In genomic region chr6:37258716-37259115, GRCh38 we compare ENCODE assay signal across 8 cellular contexts. TPM values are rescaled to one million over a fixed set of nuclear protein-coding genes. Genes with fewer than 3 reads are reported as not detected.
A peak's percentile ranks its signal among the peaks of the same experiment; 100 is the strongest.
DNase-seq lines count a peak whose midpoint lies in the region; ATAC-seq and TF ChIP-seq lines count a peak whose summit lies in the region.

No MANE protein-coding gene starts in this region.

- H3K27me3 Mint-ChIP-seq in activated CD8-positive, alpha-beta memory T cell treated with anti-CD3 and anti-CD28 coated beads, Interleukin-2, amount 10 ng/mL, durations not matched to agents 7 days and 5 days, result no peaks in the 10 kb centered on the region

- H3K4me3 ChIP-seq in ascending aorta (peak overlapping the region; percentile 89 to 90), left lung (peak overlapping the region; percentile 70 to 99), thymus (ENCODE audit: low read length) (peak overlapping the region; percentile 89)

- intact Hi-C loops in ascending aorta (cut with DNase I) (no loop called here), left lung (cut with DNase I) (no loop called here)

- H3K9me3 Mint-ChIP-seq in activated CD8-positive, alpha-beta memory T cell treated with anti-CD3 and anti-CD28 coated beads, Interleukin-2, amount 10 ng/mL, durations not matched to agents 7 days and 5 days (ENCODE audit: low read depth), result no peaks in the 10 kb centered on the region

- peaks cover 50% of the 10 kb centered on the region for H3K4me1 Mint-ChIP-seq in activated CD8-positive, alpha-beta memory T cell treated with anti-CD3 and anti-CD28 coated beads, Interleukin-2, amount 10 ng/mL, durations not matched to agents 7 days and 5 days

- ATAC-seq in activated CD8-positive, alpha-beta memory T cell treated with anti-CD3 and anti-CD28 coated beads, Interleukin-2, amount 10 ng/mL, durations not matched to agents 7 days and 5 days, result no peak
- no peak for ATAC-seq in left lung
- no peak for ATAC-seq in HG03378 (IDR thresholded peaks at IDR 0.05; ENCODE audit: unreplicated experiment)
- no peak for ATAC-seq in GM21717 (IDR thresholded peaks at IDR 0.05; ENCODE audit: unreplicated experiment)

- H3K27ac ChIP-seq in ascending aorta (peak overlapping the region; percentile 84 to 88), left lung (peak overlapping the region; percentile 87 to 89), thymus (ENCODE audit: low read depth) (peak overlapping the region; percentile 88)

- H3K36me3 Mint-ChIP-seq in activated CD8-positive, alpha-beta memory T cell treated with anti-CD3 and anti-CD28 coated beads, Interleukin-2, amount 10 ng/mL, durations not matched to agents 7 days and 5 days, result peaks cover 24% of the 10 kb centered on the region

- peak overlapping the region; percentile 82 for H3K4me3 Mint-ChIP-seq in activated CD8-positive, alpha-beta memory T cell treated with anti-CD3 and anti-CD28 coated beads, Interleukin-2, amount 10 ng/mL, durations not matched to agents 7 days and 5 days

- H3K4me1 ChIP-seq in ascending aorta (peaks cover 7 to 8% of the 10 kb centered on the region in 2 donors), left lung (peaks cover 6 to 39% of the 10 kb centered on the region in 2 donors), thymus (ENCODE audit: control insufficient read depth, insufficient read depth, low read length) (peaks cover 12% of the 10 kb centered on the region)

- no peaks in the 10 kb centered on the region for H3K9me3 ChIP-seq in ascending aorta
- H3K9me3 ChIP-seq in left lung, result no peaks in the 10 kb centered on the region
- no peaks in the 10 kb centered on the region for H3K9me3 ChIP-seq in thymus (ENCODE audit: control insufficient read depth)

- no peak for TF ChIP-seq CTCF in ascending aorta (IDR thresholded peaks at IDR 0.05)
- TF ChIP-seq CTCF in left lung (IDR thresholded peaks at IDR 0.05), result no peak

- peak overlapping the region; percentile 98 for H3K27ac Mint-ChIP-seq in activated CD8-positive, alpha-beta memory T cell treated with anti-CD3 and anti-CD28 coated beads, Interleukin-2, amount 10 ng/mL, durations not matched to agents 7 days and 5 days

- no peak for DNase-seq in activated CD8-positive, alpha-beta memory T cell treated with anti-CD3 and anti-CD28 coated beads, Interleukin-2, amount 10 ng/mL, durations not matched to agents 7 days and 5 days
- no peak for DNase-seq in activated CD8-positive, alpha-beta memory T cell treated with anti-CD3 and anti-CD28 coated beads, Interleukin-2, amount 50 U/mL, for 48 hours
- DNase-seq in ascending aorta (ENCODE audit: low spot score in 2 of 2), result no peak
- DNase-seq in left lung, result no peak
- no peak for DNase-seq in nucleus accumbens (lab: John Stamatoyannopoulos, UW)

- no peaks in the 10 kb centered on the region for H3K27me3 ChIP-seq in ascending aorta
- no peaks in the 10 kb centered on the region for H3K27me3 ChIP-seq in left lung
- no peaks in the 10 kb centered on the region for H3K27me3 ChIP-seq in thymus (ENCODE audit: control insufficient read depth, insufficient read depth)

- 56% methylated on average over 3 of the region's 3 CpGs for WGBS in thymus

- CTCF ChIA-PET in activated CD8-positive, alpha-beta memory T cell treated with anti-CD3 and anti-CD28 coated beads, Interleukin-2, amount 10 ng/mL, durations not matched to agents 7 days and 5 days (lab: Charles Lee), result interaction anchor here (0.8 to 1.8 kb wide), 6 partner anchors 12 to 240 kb away, joined by 3 to 8 read pairs (median 4); no protein-coding TSS in a partner anchor

- H3K36me3 ChIP-seq in ascending aorta (no peaks in the 10 kb centered on the region), left lung (no peaks in the 10 kb centered on the region), thymus (ENCODE audit: control insufficient read depth, insufficient read depth) (no peaks in the 10 kb centered on the region)

RNA-seq across cellular contexts. Expression of gene TMEM217, which starts 0.8 kb away (rescaled TPM):
- 1 to 10 TPM; 2.7 to 5.7 TPM for total RNA-seq in activated CD8-positive, alpha-beta memory T cell treated with anti-CD3 and anti-CD28 coated beads, Interleukin-2, amount 10 ng/mL, durations not matched to agents 7 days and 5 days
- not detected for total RNA-seq in ascending aorta
- total RNA-seq in left lung, result 1 to 10 TPM; 2.1 to 5.3 TPM
- 4.0 TPM for polyA plus RNA-seq in thymus

RNA-seq across cellular contexts. Expression of gene TBC1D22B, which starts 1.1 kb away (rescaled TPM):
- total RNA-seq in activated CD8-positive, alpha-beta memory T cell treated with anti-CD3 and anti-CD28 coated beads, Interleukin-2, amount 10 ng/mL, durations not matched to agents 7 days and 5 days, result 10 to 100 TPM; 17.3 to 17.9 TPM
- total RNA-seq in ascending aorta (11.1 TPM), left lung (10 to 100 TPM; 10.7 to 12.4 TPM)
- polyA plus RNA-seq in thymus, result 8.8 TPM
